In genomic region chr19:5850189-5850588, GRCh38 we compare ENCODE assay signal across 21 cellular contexts. TPM values are rescaled to one million over a fixed set of nuclear protein-coding genes. Genes with fewer than 3 reads are reported as not detected.
"Had no signal": no experiment of that assay in that cellular context is flagged by ENCODE, and none has a peak within 500 bp of the region (broad histone marks: within the 10 kb centered on the region; RNA-seq: fewer than 3 reads in every experiment).

No MANE protein-coding gene starts in this region.

- H3K27me3 ChIP-seq: gastroesophageal sphincter, heart left ventricle, right atrium auricular region, vagina had no signal

- H3K9me3 ChIP-seq: gastroesophageal sphincter, heart left ventricle, right atrium auricular region, tibial nerve, vagina had no signal

- H3K4me3 ChIP-seq: gastroesophageal sphincter, heart left ventricle, right atrium auricular region, tibial nerve, vagina had no signal

- H3K4me1 ChIP-seq: right atrium auricular region had no signal

- H3K27ac ChIP-seq: heart left ventricle, right atrium auricular region, WERI-Rb-1 had no signal

- ATAC-seq: activated CD4-positive, alpha-beta T cell treated with anti-CD3 and anti-CD28 coated beads for 36 hours; effector memory CD8-positive, alpha-beta T cell; stimulated activated naive CD8-positive, alpha-beta T cell treated with anti-CD3 and anti-CD28 coated beads, Interleukin-15, Interleukin-2, amounts not matched to agents 100 U/mL and 50 U/mL, for 24 hours had no signal

- H3K36me3 ChIP-seq: gastroesophageal sphincter, heart left ventricle, right atrium auricular region, tibial nerve, vagina, WERI-Rb-1 had no signal

- DNase-seq: activated CD4-positive, alpha-beta T cell treated with anti-CD3 and anti-CD28 coated beads for 36 hours; activated CD4-positive, alpha-beta T cell treated with anti-CD3 and anti-CD28 coated beads, Interleukin-2, amount 50 U/mL, for 48 hours; activated gamma-delta T cell; dermis blood vessel endothelial cell; effector memory CD8-positive, alpha-beta T cell; heart left ventricle; mesendoderm; nephron progenitor cell; stimulated activated CD4-positive, alpha-beta T cell treated with anti-CD3 and anti-CD28 coated beads, Interleukin-2, amount 100 ng/mL, for 24 hours; stimulated activated naive CD8-positive, alpha-beta T cell treated with anti-CD3 and anti-CD28 coated beads, Interleukin-15, Interleukin-2, amounts not matched to agents 100 U/mL and 50 U/mL, for 24 hours; T-helper 2 cell; WERI-Rb-1 had no signal

RNA-seq across cellular contexts. Expression of gene FUT3, which starts 1.1 kb away (rescaled TPM):
- total RNA-seq: activated CD4-positive, alpha-beta T cell treated with anti-CD3 and anti-CD28 coated beads for 36 hours; chondrocyte; dermis blood vessel endothelial cell; heart left ventricle; omental fat pad; progenitor cell of endocrine pancreas; right atrium auricular region had no signal

RNA-seq across cellular contexts. Expression of gene FUT6, which starts 10.7 kb away (rescaled TPM):
- total RNA-seq: activated CD4-positive, alpha-beta T cell treated with anti-CD3 and anti-CD28 coated beads for 36 hours; chondrocyte; dermis blood vessel endothelial cell; epithelial cell of proximal tubule; heart left ventricle; progenitor cell of endocrine pancreas; right atrium auricular region; tibial nerve had no signal

RNA-seq across cellular contexts. Expression of gene FUT5, which starts 20.2 kb away (rescaled TPM):
- total RNA-seq: chondrocyte, dermis blood vessel endothelial cell, epithelial cell of proximal tubule, gastroesophageal sphincter, heart left ventricle, kidney epithelial cell, omental fat pad, progenitor cell of endocrine pancreas, right atrium auricular region, tibial nerve, vagina had no signal

RNA-seq across cellular contexts. Expression of gene NRTN, which starts 45.3 kb away (rescaled TPM):
- total RNA-seq: omental fat pad, tibial nerve had no signal
